In genomic region chr3:112460519-112460918, GRCh38 we compare ENCODE assay signal across 12 cellular contexts. TPM values are rescaled to one million over a fixed set of nuclear protein-coding genes. Genes with fewer than 3 reads are reported as not detected.
DNase-seq lines count a peak whose midpoint lies in the region; ATAC-seq and TF ChIP-seq lines count a peak whose summit lies in the region.
"Had no signal": no experiment of that assay in that cellular context is flagged by ENCODE, and none has a peak within 500 bp of the region (broad histone marks: within the 10 kb centered on the region; RNA-seq: fewer than 3 reads in every experiment).

No MANE protein-coding gene starts in this region.

- peak in 1 of 3 donors; percentile 21 for DNase-seq in CD4-positive, CD25-positive, alpha-beta regulatory T cell
- DNase-seq in H7, result no peak
- DNase-seq in dorsolateral prefrontal cortex, result no peak
- DNase-seq in NCI-H345 treated with DMSO at 0.1 percent for 48 hours (lab: John Stamatoyannopoulos, UW; ENCODE audit: unreplicated experiment), result no peak
- no peak for DNase-seq in foreskin fibroblast
- DNase-seq: activated effector memory CD4-positive, alpha-beta T cell treated with Interleukin-2 at 50 U/mL for 16 hours; NCI-H1048; SJCRH30 had no signal

- H3K4me2 ChIP-seq in OCI-LY3 (ENCODE audit: low read length), result peak overlapping the region; percentile 66

- no peak for ATAC-seq in CD4-positive, CD25-positive, alpha-beta regulatory T cell (ENCODE audit: low read depth in 2 of 2)
- ATAC-seq in GM18907 (IDR thresholded peaks at IDR 0.05; ENCODE audit: unreplicated experiment), result peak; percentile 53
- ATAC-seq in HG02798 (IDR thresholded peaks at IDR 0.05; ENCODE audit: poor library complexity, unreplicated experiment), result peak; percentile 56

- peaks cover 47% of the 10 kb centered on the region for H3K4me1 ChIP-seq in CD4-positive, CD25-positive, alpha-beta regulatory T cell (ENCODE audit: control insufficient read depth, insufficient read depth, low read length, poor library complexity, severe bottlenecking)
- H3K4me1 ChIP-seq in OCI-LY3 (ENCODE audit: low read length), result peaks cover 55% of the 10 kb centered on the region
- H3K4me1 ChIP-seq: SJCRH30 had no signal

- H3K36me3 Mint-ChIP-seq in CD4-positive, CD25-positive, alpha-beta regulatory T cell, result peaks cover 14% of the 10 kb centered on the region

- H3K27ac ChIP-seq in CD4-positive, CD25-positive, alpha-beta regulatory T cell (ENCODE audit: insufficient read depth, low read length, poor library complexity, severe bottlenecking), result no peak overlapping the region
- H3K27ac ChIP-seq in OCI-LY3 (ENCODE audit: low read length), result peak overlapping the region; percentile 85
- H3K27ac ChIP-seq in dorsolateral prefrontal cortex, result no peak overlapping the region
- H3K27ac ChIP-seq: SJCRH30 had no signal

- peaks cover 43 to 59% (median 52%) of the 10 kb centered on the region in 4 donors for H3K4me1 Mint-ChIP-seq in CD4-positive, CD25-positive, alpha-beta regulatory T cell

- no peaks in the 10 kb centered on the region for H3K27me3 ChIP-seq in CD4-positive, CD25-positive, alpha-beta regulatory T cell (ENCODE audit: control insufficient read depth, insufficient read depth, low read length)
- no peaks in the 10 kb centered on the region for H3K27me3 ChIP-seq in OCI-LY3 (ENCODE audit: low read depth, low read length)
- H3K27me3 ChIP-seq in H7 (ENCODE audit: control insufficient read depth, insufficient read depth, low read length), result no peaks in the 10 kb centered on the region
- H3K27me3 ChIP-seq in dorsolateral prefrontal cortex, result no peaks in the 10 kb centered on the region
- H3K27me3 ChIP-seq: SJCRH30 had no signal

- no peaks in the 10 kb centered on the region for H4K20me1 ChIP-seq in OCI-LY3 (ENCODE audit: insufficient read depth, low read length)

- H3K9me3 Mint-ChIP-seq in CD4-positive, CD25-positive, alpha-beta regulatory T cell, result peaks cover 0 to 3% (median 0%) of the 10 kb centered on the region in 7 donors

- no peak overlapping the region for H3K4me3 ChIP-seq in CD4-positive, CD25-positive, alpha-beta regulatory T cell (ENCODE audit: low read depth, low read length)
- H3K4me3 ChIP-seq in OCI-LY3 (ENCODE audit: low read length) (peak overlapping the region; percentile 38; the same call in 1 of the 2 replicates), H7 (ENCODE audit: insufficient read depth, low read depth, low read length) (no peak overlapping the region), dorsolateral prefrontal cortex (no peak overlapping the region), foreskin fibroblast (ENCODE audit: low read depth in 1 of 2, low read length in 2 of 2) (no peak overlapping the region)
- H3K4me3 ChIP-seq: SJCRH30 had no signal

- no peaks in the 10 kb centered on the region for H3K27me3 Mint-ChIP-seq in CD4-positive, CD25-positive, alpha-beta regulatory T cell

- H3K4me3 Mint-ChIP-seq in CD4-positive, CD25-positive, alpha-beta regulatory T cell, result peak overlapping the region in 3 of 4 donors; percentile 18 to 44 (median 28)

- H3K9ac ChIP-seq in OCI-LY3 (ENCODE audit: low read length), result no peak overlapping the region; the same call in 1 of the 2 replicates

- peak overlapping the region; percentile 42 to 80 (median 62) for H3K27ac Mint-ChIP-seq in CD4-positive, CD25-positive, alpha-beta regulatory T cell

- H3K36me3 ChIP-seq in CD4-positive, CD25-positive, alpha-beta regulatory T cell (ENCODE audit: control insufficient read depth, insufficient read depth, low read length), result no peaks in the 10 kb centered on the region
- H3K36me3 ChIP-seq in OCI-LY3 (replicated peaks; ENCODE audit: low read depth, low read length) (peaks cover 9% of the 10 kb centered on the region), H7 (replicated peaks; ENCODE audit: control insufficient read depth, insufficient read depth, low read length) (no peaks in the 10 kb centered on the region)
- H3K36me3 ChIP-seq: SJCRH30 had no signal

- H3K79me2 ChIP-seq in OCI-LY3 (ENCODE audit: low read length), result no peaks in the 10 kb centered on the region

- H3K9me3 ChIP-seq in CD4-positive, CD25-positive, alpha-beta regulatory T cell (ENCODE audit: control insufficient read depth in 2 of 2, low read length in 2 of 2), result no peaks in the 10 kb centered on the region
- H3K9me3 ChIP-seq in OCI-LY3 (ENCODE audit: insufficient read depth, low read length), result no peaks in the 10 kb centered on the region
- H3K9me3 ChIP-seq: SJCRH30 had no signal

- TF ChIP-seq CTCF in OCI-LY3 (IDR thresholded peaks at IDR 0.05; ENCODE audit: low read depth, low read length) (no peak), dorsolateral prefrontal cortex (IDR thresholded peaks at IDR 0.05 in 54 of 56, conservative IDR thresholded peaks at IDR 0.05 in 2 of 56; ENCODE audit: low read depth in 1 of 56, partially characterized antibody in 56 of 56) (no peak), foreskin fibroblast (IDR thresholded peaks at IDR 0.05; ENCODE audit: low read depth, low read length) (no peak)

- intact Hi-C loops in dorsolateral prefrontal cortex (cut with DNase I), result no loop called here

- H2AFZ ChIP-seq in OCI-LY3 (ENCODE audit: low read depth, low read length), result no peak overlapping the region

RNA-seq across cellular contexts. Expression of gene BTLA, which starts 38.8 kb away (rescaled TPM):
- total RNA-seq in CD4-positive, CD25-positive, alpha-beta regulatory T cell, result 7.1 TPM
- polyA plus RNA-seq in CD4-positive, CD25-positive, alpha-beta regulatory T cell, result 1 to 10 TPM; 2.7 to 5.7 (median 4.6) TPM
- total RNA-seq in H7 (2014; rRNA removed; shearing (Covaris generic)), result not detected in 2 replicates
- 1 to 10 TPM in 9 of 120 experiments, under 1 TPM in 57, not detected in 54; 0.14 to 1.4 (median 0.41) TPM for total RNA-seq in dorsolateral prefrontal cortex
- total RNA-seq: kidney epithelial cell, SJCRH30 had no signal

Comparison
In these comparisons a context has a peak if more than half of its experiments do, and no peak if none do; other contexts are left out.
1. ATAC-seq: peak in GM18907 (single experiment) and HG02798 (single experiment); none in CD4-positive, CD25-positive, alpha-beta regulatory T cell (0 of 2).